In the genomic region with DNA sequence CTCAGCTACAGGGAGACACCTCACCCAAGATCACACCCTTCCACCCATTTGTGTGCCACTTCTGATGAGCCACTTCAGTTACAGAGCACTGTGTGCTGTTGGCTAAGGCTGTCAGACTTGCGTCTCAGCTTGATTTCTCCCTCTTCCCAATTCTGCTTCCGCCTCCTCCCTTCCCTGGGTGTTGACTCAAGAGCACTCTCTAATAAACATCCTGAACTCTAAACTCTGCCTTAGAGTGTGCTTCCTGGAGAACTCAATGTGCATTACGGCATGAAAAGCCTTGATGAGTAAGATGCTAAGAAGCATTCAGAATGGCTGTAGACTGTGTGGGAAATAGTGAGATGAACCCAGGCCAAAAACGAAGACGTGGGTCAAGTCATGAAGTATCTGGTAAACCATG, we compare ENCODE assay signal across 13 cellular contexts. TPM values are rescaled to one million over a fixed set of nuclear protein-coding genes. Genes with fewer than 3 reads are reported as not detected.
DNase-seq lines count a peak whose midpoint lies in the region; ATAC-seq and TF ChIP-seq lines count a peak whose summit lies in the region.
"Had no signal": no experiment of that assay in that cellular context is flagged by ENCODE, and none has a peak within 500 bp of the region (broad histone marks: within the 10 kb centered on the region; RNA-seq: fewer than 3 reads in every experiment).

No MANE protein-coding gene starts in this region.

- H3K36me3 Mint-ChIP-seq in activated CD4-positive, alpha-beta T cell treated with anti-CD3 and anti-CD28 coated beads, Interleukin-2, amount 10 ng/mL, durations not matched to agents 7 days and 5 days (ENCODE audit: low read depth) = peaks cover 15% of the 10 kb centered on the region
- peaks cover 11% of the 10 kb centered on the region for H3K36me3 Mint-ChIP-seq in activated T-helper 2 cell treated with anti-CD3 and anti-CD28 coated beads, Interferon-gamma antibody, Interleukin-2, Interleukin-4, amounts not matched to agents 10 μg/mL and 5 μg/mL and 100 μg/mL, durations not matched to agents 14 hours and 24 hours and 36 hours (ENCODE audit: low read depth)

- peaks cover 0 to 39% (median 5%) of the 10 kb centered on the region in 12 donors for H3K4me1 ChIP-seq in heart left ventricle
- H3K4me1 ChIP-seq in gastrocnemius medialis = peaks cover 0 to 4% of the 10 kb centered on the region in 2 donors
- H3K4me1 ChIP-seq: HAP-1 had no signal

- DNase-seq in activated CD4-positive, alpha-beta T cell treated with anti-CD3 and anti-CD28 coated beads, Interleukin-2, amount 10 ng/mL, durations not matched to agents 7 days and 5 days = no peak
- DNase-seq in activated CD4-positive, alpha-beta T cell treated with anti-CD3 and anti-CD28 coated beads for 1 hour = no peak
- DNase-seq in activated T-helper 2 cell treated with anti-CD3 and anti-CD28 coated beads, Interferon-gamma antibody, Interleukin-2, Interleukin-4, amounts not matched to agents 10 μg/mL and 5 μg/mL and 100 μg/mL, durations not matched to agents 14 hours and 24 hours and 36 hours (ENCODE audit: low spot score) = no peak
- DNase-seq in heart left ventricle (peak in 2 of 5 donors; percentile 36 to 62), gastrocnemius medialis (no peak)
- DNase-seq: effector memory CD4-positive, alpha-beta T cell; NCI-H146; transverse colon had no signal

- TF ChIP-seq POLR2A in heart left ventricle (IDR thresholded peaks at IDR 0.05) (no peak), gastrocnemius medialis (IDR thresholded peaks at IDR 0.05) (peak in 1 of 2 donors; percentile 41)

- peaks cover 83% of the 10 kb centered on the region for H3K4me1 Mint-ChIP-seq in activated CD4-positive, alpha-beta T cell treated with anti-CD3 and anti-CD28 coated beads, Interleukin-2, amount 10 ng/mL, durations not matched to agents 7 days and 5 days
- H3K4me1 Mint-ChIP-seq in activated T-helper 2 cell treated with anti-CD3 and anti-CD28 coated beads, Interferon-gamma antibody, Interleukin-2, Interleukin-4, amounts not matched to agents 10 μg/mL and 5 μg/mL and 100 μg/mL, durations not matched to agents 14 hours and 24 hours and 36 hours (ENCODE audit: low read depth) = peaks cover 68% of the 10 kb centered on the region

- POLR2A ChIA-PET in activated CD4-positive, alpha-beta T cell treated with anti-CD3 and anti-CD28 coated beads, Interleukin-2, amount 10 ng/mL, durations not matched to agents 7 days and 5 days (lab: Charles Lee) = interaction anchor here (0.6 to 1.1 kb wide), 2 partner anchors 53 to 55 kb away, joined by 4 to 5 read pairs; a partner anchor contains a TSS

- H3K4me3 ChIP-seq in heart left ventricle (no peak overlapping the region), gastrocnemius medialis (no peak overlapping the region)
- H3K4me3 ChIP-seq: HAP-1, hepatocyte, transverse colon had no signal

- intact Hi-C loops in activated T-helper 2 cell treated with anti-CD3 and anti-CD28 coated beads, Interferon-gamma antibody, Interleukin-2, Interleukin-4, amounts not matched to agents 10 μg/mL and 5 μg/mL and 100 μg/mL, durations not matched to agents 14 hours and 24 hours and 36 hours (cut with micrococcal nuclease) = no loop called here
- intact Hi-C loops in heart left ventricle (cut with DNase I) = loop anchor here in 2 of 10 donors (5.0 kb wide), 1 partner anchor 55 kb away; a partner anchor contains a TSS
- intact Hi-C loops in gastrocnemius medialis (cut with DNase I; ENCODE audit: low total_unique reads) = no loop called here

- H3K27ac ChIP-seq in heart left ventricle (peak overlapping the region; percentile 43 to 83 (median 77)), gastrocnemius medialis (peak overlapping the region; percentile 65 to 78 (median 68))
- H3K27ac ChIP-seq: hepatocyte had no signal

- no peaks in the 10 kb centered on the region for H3K9me3 ChIP-seq in heart left ventricle
- H3K9me3 ChIP-seq in gastrocnemius medialis = no peaks in the 10 kb centered on the region
- H3K9me3 ChIP-seq: HAP-1, transverse colon had no signal

- TF ChIP-seq CTCF in heart left ventricle (IDR thresholded peaks at IDR 0.05) = no peak
- no peak for TF ChIP-seq CTCF in gastrocnemius medialis (IDR thresholded peaks at IDR 0.05 in 4 of 5, conservative IDR thresholded peaks at IDR 0.05 in 1 of 5)

- in situ Hi-C loops in gastrocnemius medialis (cut with MboI; ENCODE audit: low sequenced_read_pairs in 4 of 4) = no loop called here

- H3K36me3 ChIP-seq in heart left ventricle = no peaks in the 10 kb centered on the region
- no peaks in the 10 kb centered on the region for H3K36me3 ChIP-seq in gastrocnemius medialis
- H3K36me3 ChIP-seq: HAP-1, transverse colon had no signal

- H3K9me3 Mint-ChIP-seq in activated CD4-positive, alpha-beta T cell treated with anti-CD3 and anti-CD28 coated beads, Interleukin-2, amount 10 ng/mL, durations not matched to agents 7 days and 5 days = peaks cover 14% of the 10 kb centered on the region
- H3K9me3 Mint-ChIP-seq in activated T-helper 2 cell treated with anti-CD3 and anti-CD28 coated beads, Interferon-gamma antibody, Interleukin-2, Interleukin-4, amounts not matched to agents 10 μg/mL and 5 μg/mL and 100 μg/mL, durations not matched to agents 14 hours and 24 hours and 36 hours = peaks cover 11% of the 10 kb centered on the region

- ATAC-seq in heart left ventricle = peak; percentile 83 to 92 (median 88)
- peak; percentile 65 to 81 for ATAC-seq in gastrocnemius medialis
- ATAC-seq in HG03520 (IDR thresholded peaks at IDR 0.05; ENCODE audit: unreplicated experiment) = no peak
- ATAC-seq in GM21825 (IDR thresholded peaks at IDR 0.05; ENCODE audit: unreplicated experiment) = no peak
- no peak for ATAC-seq in HG03442 (IDR thresholded peaks at IDR 0.05; ENCODE audit: unreplicated experiment)

- peak overlapping the region; percentile 66 for H3K27ac Mint-ChIP-seq in activated CD4-positive, alpha-beta T cell treated with anti-CD3 and anti-CD28 coated beads, Interleukin-2, amount 10 ng/mL, durations not matched to agents 7 days and 5 days
- peak overlapping the region; percentile 72 for H3K27ac Mint-ChIP-seq in activated T-helper 2 cell treated with anti-CD3 and anti-CD28 coated beads, Interferon-gamma antibody, Interleukin-2, Interleukin-4, amounts not matched to agents 10 μg/mL and 5 μg/mL and 100 μg/mL, durations not matched to agents 14 hours and 24 hours and 36 hours

- no peak overlapping the region for H3K4me3 Mint-ChIP-seq in activated CD4-positive, alpha-beta T cell treated with anti-CD3 and anti-CD28 coated beads, Interleukin-2, amount 10 ng/mL, durations not matched to agents 7 days and 5 days
- no peak overlapping the region for H3K4me3 Mint-ChIP-seq in activated T-helper 2 cell treated with anti-CD3 and anti-CD28 coated beads, Interferon-gamma antibody, Interleukin-2, Interleukin-4, amounts not matched to agents 10 μg/mL and 5 μg/mL and 100 μg/mL, durations not matched to agents 14 hours and 24 hours and 36 hours (ENCODE audit: low read depth)

- WGBS in heart left ventricle, 4 donors = 57 to 67% (median 62%) methylated on average over 5 of the region's 5 CpGs

- H3K27me3 ChIP-seq in heart left ventricle = no peaks in the 10 kb centered on the region
- no peaks in the 10 kb centered on the region for H3K27me3 ChIP-seq in gastrocnemius medialis
- H3K27me3 ChIP-seq: hepatocyte, transverse colon had no signal

- H3K27me3 Mint-ChIP-seq in activated CD4-positive, alpha-beta T cell treated with anti-CD3 and anti-CD28 coated beads, Interleukin-2, amount 10 ng/mL, durations not matched to agents 7 days and 5 days = no peaks in the 10 kb centered on the region
- no peaks in the 10 kb centered on the region for H3K27me3 Mint-ChIP-seq in activated T-helper 2 cell treated with anti-CD3 and anti-CD28 coated beads, Interferon-gamma antibody, Interleukin-2, Interleukin-4, amounts not matched to agents 10 μg/mL and 5 μg/mL and 100 μg/mL, durations not matched to agents 14 hours and 24 hours and 36 hours (ENCODE audit: low read depth)

- CTCF ChIA-PET in activated CD4-positive, alpha-beta T cell treated with anti-CD3 and anti-CD28 coated beads, Interleukin-2, amount 10 ng/mL, durations not matched to agents 7 days and 5 days (lab: Charles Lee) = interaction anchor here (0.6 to 1.2 kb wide), 3 partner anchors 9 to 57 kb away, joined by 3 to 6 read pairs (median 3); no protein-coding TSS in a partner anchor

RNA-seq across cellular contexts. Expression of a gene that starts 54.9 kb away (rescaled TPM):
- total RNA-seq in activated CD4-positive, alpha-beta T cell treated with anti-CD3 and anti-CD28 coated beads, Interleukin-2, amount 10 ng/mL, durations not matched to agents 7 days and 5 days = 100 to 1,000 TPM; 177 to 209 TPM
- total RNA-seq in activated T-helper 2 cell treated with anti-CD3 and anti-CD28 coated beads, Interferon-gamma antibody, Interleukin-2, Interleukin-4, amounts not matched to agents 10 μg/mL and 5 μg/mL and 100 μg/mL, durations not matched to agents 14 hours and 24 hours and 36 hours = 71.0 and 73.0 TPM in 2 replicates
- total RNA-seq in heart left ventricle (100 to 1,000 TPM in 2 of 9 donors, 10 to 100 TPM in 7; 40.6 to 175 (median 61.7) TPM), gastrocnemius medialis (10 to 100 TPM; 28.8 to 54.3 (median 47.5) TPM)
- polyA plus RNA-seq in heart left ventricle = 10 to 100 TPM; 37.0 to 60.6 TPM

Comparison
In these comparisons a context has a peak if more than half of its experiments do, and no peak if none do; other contexts are left out.
1. ATAC-seq: peak in heart left ventricle (4 of 4) and gastrocnemius medialis (2 of 2); none in HG03520 (single experiment), GM21825 (single experiment) and HG03442 (single experiment).